ENCODE assay signal across 8 cellular contexts in the genomic region with DNA sequence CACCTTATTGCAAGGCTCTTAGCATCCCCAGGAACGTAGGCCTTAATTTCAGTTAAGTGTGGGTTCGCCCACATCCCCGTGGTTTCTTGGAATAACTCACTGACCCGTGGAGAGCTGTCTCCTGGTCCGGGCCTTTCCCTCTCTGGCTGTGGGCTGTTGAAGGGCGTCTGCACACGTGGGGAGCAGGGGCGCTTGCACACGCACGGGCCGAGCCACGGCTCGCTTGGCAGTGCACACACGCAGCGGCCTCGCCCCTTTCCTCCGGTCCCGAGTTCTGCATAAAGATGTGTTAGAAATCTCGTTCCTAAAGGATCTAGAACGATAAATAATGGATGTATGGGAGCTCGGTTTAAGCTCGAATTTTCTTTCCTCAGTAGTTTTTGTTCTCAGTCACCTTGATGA.
DNase-seq lines count a peak whose midpoint lies in the region; ATAC-seq and TF ChIP-seq lines count a peak whose summit lies in the region.

No MANE protein-coding gene starts in this region.

- TF ChIP-seq CTCF in endothelial cell (IDR thresholded peaks at IDR 0.05; ENCODE audit: unreplicated experiment), result no peak

- H3K9ac ChIP-seq in muscle layer of colon (ENCODE audit: low read length), result peak overlapping the region; percentile 36

- H3K4me3 Mint-ChIP-seq in endothelial cell (ENCODE audit: unreplicated experiment), result peak overlapping the region; percentile 90

- H3K4me1 ChIP-seq in muscle layer of colon (ENCODE audit: insufficient read depth, low read length), result peaks cover 63% of the 10 kb centered on the region
- peaks cover 1% of the 10 kb centered on the region for H3K4me1 ChIP-seq in urinary bladder (ENCODE audit: insufficient read depth)

- DNase-seq in AG20443 (ENCODE audit: low spot score) (peak; percentile 30), endothelial cell (ENCODE audit: low spot score) (peak; percentile 11), activated gamma-delta T cell treated with Interleukin-2 at 50 U/mL for 16 hours (no peak)

- no peaks in the 10 kb centered on the region for H3K27me3 ChIP-seq in muscle layer of colon (ENCODE audit: control insufficient read depth in 1 of 2, insufficient read depth in 2 of 2, low read length in 2 of 2)

- no peaks in the 10 kb centered on the region for H3K9me3 ChIP-seq in muscle layer of colon (ENCODE audit: low read length)

- no peak overlapping the region for H3K27ac Mint-ChIP-seq in endothelial cell (ENCODE audit: unreplicated experiment)

- H3K36me3 ChIP-seq in muscle layer of colon (ENCODE audit: insufficient read depth, low read length) (no peaks in the 10 kb centered on the region), urinary bladder (ENCODE audit: insufficient read depth) (no peaks in the 10 kb centered on the region)

- H3K4me1 Mint-ChIP-seq in endothelial cell (ENCODE audit: unreplicated experiment), result peaks cover 7% of the 10 kb centered on the region

- H3K4me3 ChIP-seq in muscle layer of colon (ENCODE audit: low read depth in 1 of 2, low read length in 2 of 2) (peak overlapping the region; percentile 49 to 80), urinary bladder (ENCODE audit: low read depth, low read length) (peak overlapping the region; percentile 67)

- ATAC-seq in GM19372 (IDR thresholded peaks at IDR 0.05; ENCODE audit: low read depth, unreplicated experiment), result peak; percentile 29
- peak; percentile 31 for ATAC-seq in SK-N-SH treated with all-trans-retinoic acid at 6 μM for 48 hours
- no peak for ATAC-seq in GM19467 (IDR thresholded peaks at IDR 0.05; ENCODE audit: unreplicated experiment)

- 20% methylated on average over 22 of the region's 22 CpGs for WGBS in urinary bladder

- H3K9me3 Mint-ChIP-seq in endothelial cell (ENCODE audit: unreplicated experiment), result no peaks in the 10 kb centered on the region

- H3K36me3 Mint-ChIP-seq in endothelial cell (ENCODE audit: low read depth, unreplicated experiment), result no peaks in the 10 kb centered on the region

- H3K27me3 Mint-ChIP-seq in endothelial cell (ENCODE audit: unreplicated experiment), result peaks cover 2% of the 10 kb centered on the region

- H3K27ac ChIP-seq in muscle layer of colon (ENCODE audit: low read depth, low read length), result peak overlapping the region; percentile 80
- no peak overlapping the region for H3K27ac ChIP-seq in urinary bladder (ENCODE audit: low read depth)

TF ChIP-seq in SK-N-SH treated with all-trans-retinoic acid at 6 μM for 48 hours, 23 proteins besides CTCF, POLR2A, EP300 and RAD21:
- TF ChIP-seq, protein P1, sequence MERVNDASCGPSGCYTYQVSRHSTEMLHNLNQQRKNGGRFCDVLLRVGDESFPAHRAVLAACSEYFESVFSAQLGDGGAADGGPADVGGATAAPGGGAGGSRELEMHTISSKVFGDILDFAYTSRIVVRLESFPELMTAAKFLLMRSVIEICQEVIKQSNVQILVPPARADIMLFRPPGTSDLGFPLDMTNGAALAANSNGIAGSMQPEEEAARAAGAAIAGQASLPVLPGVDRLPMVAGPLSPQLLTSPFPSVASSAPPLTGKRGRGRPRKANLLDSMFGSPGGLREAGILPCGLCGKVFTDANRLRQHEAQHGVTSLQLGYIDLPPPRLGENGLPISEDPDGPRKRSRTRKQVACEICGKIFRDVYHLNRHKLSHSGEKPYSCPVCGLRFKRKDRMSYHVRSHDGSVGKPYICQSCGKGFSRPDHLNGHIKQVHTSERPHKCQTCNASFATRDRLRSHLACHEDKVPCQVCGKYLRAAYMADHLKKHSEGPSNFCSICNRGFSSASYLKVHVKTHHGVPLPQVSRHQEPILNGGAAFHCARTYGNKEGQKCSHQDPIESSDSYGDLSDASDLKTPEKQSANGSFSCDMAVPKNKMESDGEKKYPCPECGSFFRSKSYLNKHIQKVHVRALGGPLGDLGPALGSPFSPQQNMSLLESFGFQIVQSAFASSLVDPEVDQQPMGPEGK (CRISPR knock-in tag; IDR thresholded peaks at IDR 0.05; ENCODE audit: borderline replicate concordance), result no peak
- TF ChIP-seq RARB (CRISPR knock-in tag; IDR thresholded peaks at IDR 0.05), result no peak
- TF ChIP-seq CREB5 (CRISPR knock-in tag; IDR thresholded peaks at IDR 0.05; ENCODE audit: low read depth), result no peak
- TF ChIP-seq BACH2 (CRISPR knock-in tag; IDR thresholded peaks at IDR 0.05; ENCODE audit: borderline replicate concordance), result no peak
- no peak for TF ChIP-seq TSHZ2 (CRISPR knock-in tag; IDR thresholded peaks at IDR 0.05)
- TF ChIP-seq OSR1 (CRISPR knock-in tag; IDR thresholded peaks at IDR 0.05), result no peak
- TF ChIP-seq ZNF70 (CRISPR knock-in tag; IDR thresholded peaks at IDR 0.05), result no peak
- TF ChIP-seq CSDC2 (CRISPR knock-in tag; IDR thresholded peaks at IDR 0.05), result no peak
- TF ChIP-seq ZFP3 (CRISPR knock-in tag; IDR thresholded peaks at IDR 0.05), result no peak
- TF ChIP-seq TOX (CRISPR knock-in tag; IDR thresholded peaks at IDR 0.05; ENCODE audit: borderline replicate concordance), result no peak
- no peak for TF ChIP-seq ISL1 (CRISPR knock-in tag; IDR thresholded peaks at IDR 0.05)
- no peak for TF ChIP-seq ARNTL (CRISPR knock-in tag; IDR thresholded peaks at IDR 0.05; ENCODE audit: borderline replicate concordance, low read depth)
- no peak for TF ChIP-seq SNAI2 (CRISPR knock-in tag; IDR thresholded peaks at IDR 0.05)
